In the genomic region with DNA sequence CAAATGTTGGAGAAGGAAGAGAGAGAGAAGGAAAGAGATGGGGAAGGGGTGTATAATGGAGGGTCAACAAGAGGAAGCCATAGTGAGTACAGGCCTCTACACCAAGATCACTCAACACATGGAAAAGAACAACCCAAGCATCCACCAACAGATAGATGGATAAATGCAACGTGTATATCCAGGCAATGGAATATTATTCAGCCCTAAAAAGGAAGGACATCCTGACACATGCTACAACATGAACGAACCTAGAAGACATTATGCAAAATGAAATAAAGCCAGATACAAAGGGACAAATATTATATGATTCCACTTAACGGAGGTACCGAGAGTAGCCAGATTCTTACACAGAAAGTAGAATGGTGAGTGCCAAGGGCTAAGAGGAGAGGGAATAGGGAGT, we compare ENCODE assay signal across 2 cellular contexts.
TF ChIP-seq lines count a peak whose summit lies in the region.

No MANE protein-coding gene starts in this region.

TF ChIP-seq in HEK293, 187 proteins besides CTCF, POLR2A, EP300 and RAD21:
- TF ChIP-seq ZNF146 (tag by site-specific recombination; IDR thresholded peaks at IDR 0.05) (peak; percentile 88), ZNF324 (tag by site-specific recombination; IDR thresholded peaks at IDR 0.05) (no peak)

TF ChIP-seq in K562, 482 proteins besides CTCF, POLR2A, EP300 and RAD21:
- TF ChIP-seq ZNF146 (CRISPR knock-in tag; IDR thresholded peaks at IDR 0.05; ENCODE audit: unreplicated experiment) (peak; percentile 89), ZNF140 (CRISPR knock-in tag; IDR thresholded peaks at IDR 0.05) (no peak), ETV5 (CRISPR knock-in tag; IDR thresholded peaks at IDR 0.05; ENCODE audit: low read depth) (no peak), ZNF561 (CRISPR knock-in tag; conservative IDR thresholded peaks at IDR 0.05) (no peak)
